ENCODE assay signal across 28 cellular contexts in the genomic region with DNA sequence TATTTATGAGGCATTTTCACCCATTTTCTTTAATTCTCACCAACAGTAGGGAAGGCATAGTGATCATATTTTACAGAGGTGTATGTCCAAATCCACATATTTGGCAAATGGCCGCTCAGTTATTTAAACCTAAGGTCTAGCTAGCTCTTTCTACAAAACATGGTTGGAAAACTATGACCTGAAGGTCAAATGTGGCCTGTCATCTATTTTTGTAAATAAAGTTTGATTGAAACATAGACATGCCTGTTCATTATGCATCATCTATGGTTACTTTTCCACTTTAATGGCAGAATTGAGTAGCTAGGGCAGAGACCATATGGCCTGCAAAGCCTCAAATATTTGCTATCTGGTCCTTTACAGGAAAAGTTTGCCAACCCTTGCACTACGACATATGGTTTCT. TPM values are rescaled to one million over a fixed set of nuclear protein-coding genes. Genes with fewer than 3 reads are reported as not detected.
"Had no signal": no experiment of that assay in that cellular context is flagged by ENCODE, and none has a peak within 500 bp of the region (broad histone marks: within the 10 kb centered on the region; RNA-seq: fewer than 3 reads in every experiment).

No MANE protein-coding gene starts in this region.

- H3K4me3 ChIP-seq: stomach, suprapubic skin, testis, thoracic aorta, thyroid gland, tibial artery, tibial nerve, transverse colon, upper lobe of left lung, upper lobe of right lung, uterus, vagina had no signal

- FAIRE-seq: urothelium cell line had no signal

- H3K4me1 ChIP-seq: stomach, suprapubic skin, testis, tibial artery, tibial nerve, transverse colon, upper lobe of left lung, upper lobe of right lung, uterus, vagina had no signal

- DNase-seq: stimulated activated CD4-positive, alpha-beta T cell treated with anti-CD3 and anti-CD28 coated beads, Interleukin-2, amount 100 ng/mL, for 48 hours; stimulated activated CD4-positive, alpha-beta T cell treated with anti-CD3 and anti-CD28 coated beads, Interleukin-4, amount 100 ng/mL, for 1 hour; stimulated activated CD4-positive, alpha-beta T cell treated with anti-CD3 and anti-CD28 coated beads, Interleukin-4, amount 100 ng/mL, for 24 hours; stimulated activated CD4-positive, alpha-beta T cell treated with anti-CD3 and anti-CD28 coated beads, Interleukin-4, amount 100 ng/mL, for 4 hours; stimulated activated CD8-positive, alpha-beta memory T cell treated with anti-CD3 and anti-CD28 coated beads, Interleukin-4, amount 100 ng/mL, for 48 hours; stimulated activated naive B cell treated with anti-CD40 and anti-IgM and Interleukin-4, amounts not matched to agents 10 μg/mL and 1 μg/mL and 100 μg/mL, for 72 hours; stimulated activated naive CD4-positive, alpha-beta T cell; stimulated activated naive CD4-positive, alpha-beta T cell treated with Interleukin-2 at 50 U/mL for 16 hours; stimulated activated naive CD8-positive, alpha-beta T cell treated with anti-CD3 and anti-CD28 coated beads, Interleukin-15, amount 100 ng/mL, for 72 hours; stimulated activated naive CD8-positive, alpha-beta T cell treated with anti-CD3 and anti-CD28 coated beads, Interleukin-15, Interleukin-2, amounts not matched to agents 100 U/mL and 50 U/mL, for 24 hours; stomach; substantia nigra; testis; thyroid gland; tibial artery; transverse colon; trophoblast cell; upper lobe of left lung; upper lobe of right lung; uterus had no signal

- H3K27ac ChIP-seq: stomach, suprapubic skin, testis, thoracic aorta, thyroid gland, tibial artery, tibial nerve, transverse colon, upper lobe of left lung, upper lobe of right lung, uterus, vagina had no signal

- H3K27me3 ChIP-seq: stomach, suprapubic skin, testis, thyroid gland, tibial artery, tibial nerve, transverse colon, upper lobe of left lung, upper lobe of right lung, uterus, vagina had no signal

- H3K9me3 ChIP-seq: stomach, suprapubic skin, testis, thoracic aorta, thyroid gland, tibial artery, tibial nerve, transverse colon, upper lobe of left lung, upper lobe of right lung, uterus, vagina had no signal

- ATAC-seq: stimulated activated effector memory CD8-positive, alpha-beta T cell treated with anti-CD3 and anti-CD28 coated beads, Interleukin-12 subunit alpha, Interleukin-12 subunit beta, amount 100 ng/mL, for 72 hours; stimulated activated memory B cell treated with anti-CD40 and anti-IgM and Interleukin-4, amounts not matched to agents 10 μg/mL and 1 μg/mL and 100 μg/mL, for 72 hours; stimulated activated naive B cell treated with anti-CD40 and anti-IgM and Interleukin-4, amounts not matched to agents 10 μg/mL and 1 μg/mL and 100 μg/mL, for 72 hours; stimulated activated naive CD8-positive, alpha-beta T cell treated with anti-CD3 and anti-CD28 coated beads, Interleukin-15, amount 100 ng/mL, for 72 hours; stimulated activated naive CD8-positive, alpha-beta T cell treated with anti-CD3 and anti-CD28 coated beads, Interleukin-15, Interleukin-2, amounts not matched to agents 100 U/mL and 50 U/mL, for 24 hours; upper lobe of right lung had no signal

- H3K36me3 ChIP-seq: stomach, suprapubic skin, thoracic aorta, thyroid gland, tibial artery, tibial nerve, transverse colon, upper lobe of left lung, upper lobe of right lung, uterus, vagina had no signal

RNA-seq across cellular contexts. Expression of a gene that starts 44.2 kb away (rescaled TPM):
- total RNA-seq: thoracic aorta, tibial nerve, urinary bladder, vagina had no signal
